In the genomic region with DNA sequence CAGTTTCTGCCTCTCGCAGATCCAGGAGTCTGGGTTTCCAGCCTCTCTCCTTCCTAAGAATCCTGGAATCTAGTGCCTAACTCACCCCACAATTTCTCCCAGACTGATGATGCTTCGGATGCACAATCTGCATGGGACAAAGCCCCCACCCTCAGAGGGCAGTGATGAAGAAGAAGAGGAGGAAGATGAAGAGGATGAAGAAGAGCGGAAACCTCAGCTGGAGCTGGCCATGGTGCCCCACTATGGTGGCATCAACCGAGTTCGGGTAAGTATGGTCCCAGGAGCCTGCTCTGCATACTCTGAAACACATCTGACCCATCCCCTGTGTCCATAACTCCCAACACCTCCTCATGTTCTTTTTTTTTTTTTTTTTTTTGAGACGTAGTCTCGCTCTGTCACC, we compare ENCODE assay signal across 8 cellular contexts. TPM values are rescaled to one million over a fixed set of nuclear protein-coding genes. Genes with fewer than 3 reads are reported as not detected.
A peak's percentile ranks its signal among the peaks of the same experiment; 100 is the strongest.
DNase-seq lines count a peak whose midpoint lies in the region; ATAC-seq and TF ChIP-seq lines count a peak whose summit lies in the region.

No MANE protein-coding gene starts in this region.

- peaks cover 13% of the 10 kb centered on the region for H3K36me3 Mint-ChIP-seq in HFFc6 (ENCODE audit: low read depth)
- H3K36me3 Mint-ChIP-seq in activated CD8-positive, alpha-beta T cell treated with anti-CD3 and anti-CD28 coated beads, Interleukin-2, amount 10 ng/mL, durations not matched to agents 7 days and 5 days (ENCODE audit: low read depth), result peaks cover 34% of the 10 kb centered on the region
- peaks cover 71% of the 10 kb centered on the region for H3K36me3 Mint-ChIP-seq in stimulated activated effector memory CD8-positive, alpha-beta T cell treated with anti-CD3 and anti-CD28 coated beads, Interleukin-12 subunit alpha, Interleukin-12 subunit beta, amount 100 ng/mL, for 72 hours

- TF ChIP-seq CTCF in HFFc6 (IDR thresholded peaks at IDR 0.05), result no peak

- peak overlapping the region; percentile 88 for H3K4me3 Mint-ChIP-seq in HFFc6
- peak overlapping the region; percentile 91 for H3K4me3 Mint-ChIP-seq in activated CD8-positive, alpha-beta T cell treated with anti-CD3 and anti-CD28 coated beads, Interleukin-2, amount 10 ng/mL, durations not matched to agents 7 days and 5 days
- H3K4me3 Mint-ChIP-seq in stimulated activated effector memory CD8-positive, alpha-beta T cell treated with anti-CD3 and anti-CD28 coated beads, Interleukin-12 subunit alpha, Interleukin-12 subunit beta, amount 100 ng/mL, for 72 hours, result peak overlapping the region; percentile 90

- peak overlapping the region; percentile 98 for H3K27ac Mint-ChIP-seq in HFFc6
- peak overlapping the region; percentile 94 for H3K27ac Mint-ChIP-seq in activated CD8-positive, alpha-beta T cell treated with anti-CD3 and anti-CD28 coated beads, Interleukin-2, amount 10 ng/mL, durations not matched to agents 7 days and 5 days
- peak overlapping the region; percentile 97 for H3K27ac Mint-ChIP-seq in stimulated activated effector memory CD8-positive, alpha-beta T cell treated with anti-CD3 and anti-CD28 coated beads, Interleukin-12 subunit alpha, Interleukin-12 subunit beta, amount 100 ng/mL, for 72 hours

- H3K9me3 Mint-ChIP-seq in HFFc6, result no peaks in the 10 kb centered on the region
- H3K9me3 Mint-ChIP-seq in activated CD8-positive, alpha-beta T cell treated with anti-CD3 and anti-CD28 coated beads, Interleukin-2, amount 10 ng/mL, durations not matched to agents 7 days and 5 days (ENCODE audit: insufficient read depth), result no peaks in the 10 kb centered on the region
- no peaks in the 10 kb centered on the region for H3K9me3 Mint-ChIP-seq in stimulated activated effector memory CD8-positive, alpha-beta T cell treated with anti-CD3 and anti-CD28 coated beads, Interleukin-12 subunit alpha, Interleukin-12 subunit beta, amount 100 ng/mL, for 72 hours

- peak overlapping the region; percentile 98 for H3K4me3 ChIP-seq in iPS-11a (ENCODE audit: low read depth, low read length)

- no peak for ATAC-seq in activated CD8-positive, alpha-beta T cell treated with anti-CD3 and anti-CD28 coated beads, Interleukin-2, amount 10 ng/mL, durations not matched to agents 7 days and 5 days
- ATAC-seq in stimulated activated effector memory CD8-positive, alpha-beta T cell treated with anti-CD3 and anti-CD28 coated beads, Interleukin-12 subunit alpha, Interleukin-12 subunit beta, amount 100 ng/mL, for 72 hours, result no peak
- no peak for ATAC-seq in HG03571 (IDR thresholded peaks at IDR 0.05; ENCODE audit: unreplicated experiment)
- no peak for ATAC-seq in GM21367 (IDR thresholded peaks at IDR 0.05; ENCODE audit: unreplicated experiment)

- DNase-seq in HFFc6 (no peak), amygdala (lab: John Stamatoyannopoulos, UW) (no peak)
- DNase-seq in activated CD8-positive, alpha-beta T cell treated with anti-CD3 and anti-CD28 coated beads, Interleukin-2, amount 10 ng/mL, durations not matched to agents 7 days and 5 days, result no peak
- DNase-seq in stimulated activated effector memory CD8-positive, alpha-beta T cell treated with anti-CD3 and anti-CD28 coated beads, Interleukin-12 subunit alpha, Interleukin-12 subunit beta, amount 100 ng/mL, for 72 hours (ENCODE audit: low spot score in 2 of 2), result no peak
- no peak for DNase-seq in stimulated activated CD4-positive, alpha-beta T cell treated with anti-CD3 and anti-CD28 coated beads, Interleukin-1b, Interleukin-23, amount 100 ng/mL, for 48 hours

- POLR2A ChIA-PET in activated CD8-positive, alpha-beta T cell treated with anti-CD3 and anti-CD28 coated beads, Interleukin-2, amount 10 ng/mL, durations not matched to agents 7 days and 5 days (lab: Charles Lee), result interaction anchor here (0.7 to 2.1 kb wide), 4 partner anchors 9 to 1176 kb away, joined by 3 to 5 read pairs (median 3); a partner anchor contains a TSS

- CTCF ChIA-PET in activated CD8-positive, alpha-beta T cell treated with anti-CD3 and anti-CD28 coated beads, Interleukin-2, amount 10 ng/mL, durations not matched to agents 7 days and 5 days (lab: Charles Lee), result interaction anchor here (1.3 kb wide), 1 partner anchor 83 kb away, joined by 4 read pairs; a partner anchor contains a TSS

- no peaks in the 10 kb centered on the region; the same call in none of the 2 replicates for H3K27me3 Mint-ChIP-seq in HFFc6 (ENCODE audit: insufficient read depth)
- peaks cover 17% of the 10 kb centered on the region for H3K27me3 Mint-ChIP-seq in activated CD8-positive, alpha-beta T cell treated with anti-CD3 and anti-CD28 coated beads, Interleukin-2, amount 10 ng/mL, durations not matched to agents 7 days and 5 days (ENCODE audit: low read depth)

- peaks cover 16% of the 10 kb centered on the region for H3K4me1 Mint-ChIP-seq in HFFc6 (ENCODE audit: low read depth)
- H3K4me1 Mint-ChIP-seq in activated CD8-positive, alpha-beta T cell treated with anti-CD3 and anti-CD28 coated beads, Interleukin-2, amount 10 ng/mL, durations not matched to agents 7 days and 5 days (ENCODE audit: low read depth), result peaks cover 43% of the 10 kb centered on the region
- H3K4me1 Mint-ChIP-seq in stimulated activated effector memory CD8-positive, alpha-beta T cell treated with anti-CD3 and anti-CD28 coated beads, Interleukin-12 subunit alpha, Interleukin-12 subunit beta, amount 100 ng/mL, for 72 hours, result peaks cover 40% of the 10 kb centered on the region

RNA-seq across cellular contexts. Expression of a gene that starts 0.8 kb away (rescaled TPM):
- total RNA-seq in HFFc6 (2021; fragmentation: NEBNext Ultra II Directional; extraction: Animal tissue kit (Norgen Biotek cat#: 25700)), result 10 to 100 TPM; 36.2 to 53.5 (median 41.7) TPM
- 10 to 100 TPM; 46.4 to 50.4 TPM for total RNA-seq in activated CD8-positive, alpha-beta T cell treated with anti-CD3 and anti-CD28 coated beads, Interleukin-2, amount 10 ng/mL, durations not matched to agents 7 days and 5 days

RNA-seq across cellular contexts. Expression of a gene that starts 8.8 kb away (rescaled TPM):
- total RNA-seq in HFFc6 (2021; fragmentation: NEBNext Ultra II Directional; extraction: Animal tissue kit (Norgen Biotek cat#: 25700)), result under 1 TPM; 0.33 to 0.90 (median 0.51) TPM
- total RNA-seq in activated CD8-positive, alpha-beta T cell treated with anti-CD3 and anti-CD28 coated beads, Interleukin-2, amount 10 ng/mL, durations not matched to agents 7 days and 5 days, result 1 to 10 TPM; 1.4 to 1.5 TPM

RNA-seq across cellular contexts. Expression of a gene that starts 22.6 kb away (rescaled TPM):
- 10 to 100 TPM; 46.2 to 49.5 (median 47.1) TPM for total RNA-seq in HFFc6 (2021; fragmentation: NEBNext Ultra II Directional; extraction: Animal tissue kit (Norgen Biotek cat#: 25700))
- total RNA-seq in activated CD8-positive, alpha-beta T cell treated with anti-CD3 and anti-CD28 coated beads, Interleukin-2, amount 10 ng/mL, durations not matched to agents 7 days and 5 days, result 10 to 100 TPM; 48.3 to 50.3 TPM

RNA-seq across cellular contexts. Expression of a gene that starts 53.1 kb away (rescaled TPM):
- total RNA-seq in HFFc6 (2021; fragmentation: NEBNext Ultra II Directional; extraction: Animal tissue kit (Norgen Biotek cat#: 25700)), result 1 to 10 TPM; 2.8 to 4.4 (median 3.1) TPM
- total RNA-seq in activated CD8-positive, alpha-beta T cell treated with anti-CD3 and anti-CD28 coated beads, Interleukin-2, amount 10 ng/mL, durations not matched to agents 7 days and 5 days, result under 1 TPM; 0.05 to 0.08 TPM

RNA-seq across cellular contexts. Expression of a gene that starts 55.2 kb away (rescaled TPM):
- 100 to 1,000 TPM; 354 to 455 (median 395) TPM for total RNA-seq in HFFc6 (2021; fragmentation: NEBNext Ultra II Directional; extraction: Animal tissue kit (Norgen Biotek cat#: 25700))
- 10 to 100 TPM; 70.3 to 71.3 TPM for total RNA-seq in activated CD8-positive, alpha-beta T cell treated with anti-CD3 and anti-CD28 coated beads, Interleukin-2, amount 10 ng/mL, durations not matched to agents 7 days and 5 days
